Comparison of ENCODE assay signal across 9 cellular contexts in the genomic region with DNA sequence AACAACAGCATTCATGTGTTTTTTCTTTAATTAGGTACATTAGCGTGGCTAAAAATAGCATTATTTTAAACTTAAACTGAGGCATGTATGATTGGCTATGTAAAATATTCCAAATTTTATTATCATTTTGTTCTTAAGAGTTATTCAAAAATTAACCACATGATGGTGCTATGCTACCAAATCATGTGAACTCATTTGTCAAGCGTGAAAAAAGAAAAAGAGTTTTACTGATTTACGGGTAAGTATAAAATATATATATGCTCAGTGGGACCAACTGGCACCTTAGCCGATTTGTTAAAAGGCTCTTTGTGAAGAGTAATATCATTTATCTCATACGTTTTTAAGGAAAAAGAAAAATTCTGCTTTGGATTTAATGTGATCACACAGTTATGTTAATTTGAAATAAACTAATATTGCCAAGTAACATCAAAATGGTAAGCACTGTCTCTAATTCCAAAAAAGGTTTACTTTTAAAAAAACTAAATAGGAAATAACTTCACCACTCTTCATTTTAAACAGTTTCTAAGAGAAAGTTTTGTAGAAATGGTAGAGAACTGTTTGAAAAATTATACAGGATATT.
DNase-seq lines count a peak whose midpoint lies in the region; ATAC-seq and TF ChIP-seq lines count a peak whose summit lies in the region.
"Had no signal": no experiment of that assay in that cellular context is flagged by ENCODE, and none has a peak within 500 bp of the region (broad histone marks: within the 10 kb centered on the region; RNA-seq: fewer than 3 reads in every experiment).

No MANE protein-coding gene starts in this region.

- peak; percentile 13 for TF ChIP-seq CTCF in GM06990 (IDR thresholded peaks at IDR 0.05; ENCODE audit: insufficient read depth, low read length, poor library complexity, severe bottlenecking)
- peak; percentile 34 for TF ChIP-seq CTCF in astrocyte of the spinal cord (IDR thresholded peaks at IDR 0.05; ENCODE audit: low read depth, low read length)
- TF ChIP-seq CTCF in nephron progenitor cell (IDR thresholded peaks at IDR 0.05): peak; percentile 41

- H3K4me3 ChIP-seq in GM06990 (replicated peaks; ENCODE audit: low read depth, low read length) (no peak overlapping the region), astrocyte of the spinal cord (ENCODE audit: low read depth, low read length) (no peak overlapping the region)
- H3K4me3 ChIP-seq: MG63 had no signal

- H3K27me3 Mint-ChIP-seq in nephron progenitor cell (ENCODE audit: low read depth, poor library complexity): peaks cover 4% of the 10 kb centered on the region
- no peaks in the 10 kb centered on the region for H3K27me3 Mint-ChIP-seq in activated CD4-positive, alpha-beta memory T cell treated with anti-CD3 and anti-CD28 coated beads for 36 hours

- CTCF ChIA-PET in activated CD4-positive, alpha-beta memory T cell treated with anti-CD3 and anti-CD28 coated beads for 36 hours (lab: Charles Lee): no interaction called here

- no peak overlapping the region for H3K27ac Mint-ChIP-seq in nephron progenitor cell
- H3K27ac Mint-ChIP-seq in activated CD4-positive, alpha-beta memory T cell treated with anti-CD3 and anti-CD28 coated beads for 36 hours: no peak overlapping the region
- no peak overlapping the region for H3K27ac Mint-ChIP-seq in stimulated activated effector memory CD8-positive, alpha-beta T cell treated with anti-CD3 and anti-CD28 coated beads, Interleukin-12 subunit alpha, Interleukin-12 subunit beta, amount 100 ng/mL, for 72 hours

- in situ Hi-C loops in astrocyte of the spinal cord (cut with HindIII; ENCODE audit: low sequenced_read_pairs): no loop called here

- intact Hi-C loops in activated CD4-positive, alpha-beta memory T cell treated with anti-CD3 and anti-CD28 coated beads for 36 hours (cut with micrococcal nuclease): no loop called here

- no peaks in the 10 kb centered on the region for H3K4me1 Mint-ChIP-seq in nephron progenitor cell
- no peaks in the 10 kb centered on the region for H3K4me1 Mint-ChIP-seq in activated CD4-positive, alpha-beta memory T cell treated with anti-CD3 and anti-CD28 coated beads for 36 hours (ENCODE audit: low read depth)
- H3K4me1 Mint-ChIP-seq in stimulated activated effector memory CD8-positive, alpha-beta T cell treated with anti-CD3 and anti-CD28 coated beads, Interleukin-12 subunit alpha, Interleukin-12 subunit beta, amount 100 ng/mL, for 72 hours: no peaks in the 10 kb centered on the region

- ATAC-seq in GM21515 (IDR thresholded peaks at IDR 0.05; ENCODE audit: unreplicated experiment): no peak
- no peak for ATAC-seq in stimulated activated effector memory CD8-positive, alpha-beta T cell treated with anti-CD3 and anti-CD28 coated beads, Interleukin-12 subunit alpha, Interleukin-12 subunit beta, amount 100 ng/mL, for 72 hours

- no peaks in the 10 kb centered on the region for H3K36me3 ChIP-seq in GM06990 (ENCODE audit: control insufficient read depth, insufficient read depth, low read length)
- H3K36me3 ChIP-seq: MG63 had no signal

- H3K27me3 ChIP-seq in GM06990 (replicated peaks; ENCODE audit: control insufficient read depth, insufficient read depth, low read length): no peaks in the 10 kb centered on the region
- H3K27me3 ChIP-seq: MG63 had no signal

- H3K9me3 Mint-ChIP-seq in nephron progenitor cell: no peaks in the 10 kb centered on the region
- no peaks in the 10 kb centered on the region for H3K9me3 Mint-ChIP-seq in activated CD4-positive, alpha-beta memory T cell treated with anti-CD3 and anti-CD28 coated beads for 36 hours
- H3K9me3 Mint-ChIP-seq in stimulated activated effector memory CD8-positive, alpha-beta T cell treated with anti-CD3 and anti-CD28 coated beads, Interleukin-12 subunit alpha, Interleukin-12 subunit beta, amount 100 ng/mL, for 72 hours: peaks cover 20% of the 10 kb centered on the region

- no peaks in the 10 kb centered on the region for H3K36me3 Mint-ChIP-seq in nephron progenitor cell (ENCODE audit: low read depth)
- no peaks in the 10 kb centered on the region for H3K36me3 Mint-ChIP-seq in activated CD4-positive, alpha-beta memory T cell treated with anti-CD3 and anti-CD28 coated beads for 36 hours
- no peaks in the 10 kb centered on the region for H3K36me3 Mint-ChIP-seq in stimulated activated effector memory CD8-positive, alpha-beta T cell treated with anti-CD3 and anti-CD28 coated beads, Interleukin-12 subunit alpha, Interleukin-12 subunit beta, amount 100 ng/mL, for 72 hours

- POLR2A ChIA-PET in activated CD4-positive, alpha-beta memory T cell treated with anti-CD3 and anti-CD28 coated beads for 36 hours (lab: Charles Lee): no interaction called here

- H3K4me3 Mint-ChIP-seq in nephron progenitor cell: no peak overlapping the region
- H3K4me3 Mint-ChIP-seq in activated CD4-positive, alpha-beta memory T cell treated with anti-CD3 and anti-CD28 coated beads for 36 hours: no peak overlapping the region
- H3K4me3 Mint-ChIP-seq in stimulated activated effector memory CD8-positive, alpha-beta T cell treated with anti-CD3 and anti-CD28 coated beads, Interleukin-12 subunit alpha, Interleukin-12 subunit beta, amount 100 ng/mL, for 72 hours: no peak overlapping the region

- DNase-seq in GM06990 (ENCODE audit: extremely low read depth, insufficient read length) (no peak), M059J (ENCODE audit: low read depth) (peak; percentile 25), astrocyte of the spinal cord (ENCODE audit: low read depth, low spot score) (no peak), nephron progenitor cell (no peak), GF-D8 (lab: John Stamatoyannopoulos, UW) (no peak)
- no peak for DNase-seq in activated CD4-positive, alpha-beta memory T cell treated with anti-CD3 and anti-CD28 coated beads for 36 hours
- no peak for DNase-seq in stimulated activated effector memory CD8-positive, alpha-beta T cell treated with anti-CD3 and anti-CD28 coated beads, Interleukin-12 subunit alpha, Interleukin-12 subunit beta, amount 100 ng/mL, for 72 hours (ENCODE audit: low spot score in 2 of 2)
- DNase-seq: MG63 had no signal
